8 cellular contexts compared by ENCODE assay signal in the genomic region with DNA sequence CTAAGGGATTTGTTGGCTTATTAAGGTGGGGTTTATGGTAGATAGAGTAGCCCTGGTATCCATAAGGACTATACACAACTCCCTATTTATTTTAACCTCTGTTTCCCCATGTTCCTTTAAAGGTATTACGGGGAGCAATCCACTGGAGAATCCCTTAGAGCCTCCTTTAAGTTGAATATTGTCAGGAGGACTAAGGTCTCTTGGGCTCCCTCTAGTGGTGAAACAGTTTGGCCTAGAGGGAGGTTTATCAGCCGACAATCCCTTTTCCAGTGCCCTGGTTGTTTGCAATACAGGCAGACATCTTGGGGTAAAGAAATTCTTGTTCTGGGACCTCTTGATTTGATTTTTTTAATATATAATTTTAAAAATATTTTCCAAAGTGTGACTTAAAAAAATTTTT. TPM values are rescaled to one million over a fixed set of nuclear protein-coding genes. Genes with fewer than 3 reads are reported as not detected.
DNase-seq lines count a peak whose midpoint lies in the region; ATAC-seq and TF ChIP-seq lines count a peak whose summit lies in the region.

No MANE protein-coding gene starts in this region.

- POLR2A ChIA-PET in activated CD8-positive, alpha-beta T cell treated with anti-CD3 and anti-CD28 coated beads for 36 hours (lab: Charles Lee) = no interaction called here

- H3K4me3 Mint-ChIP-seq in activated CD8-positive, alpha-beta T cell treated with anti-CD3 and anti-CD28 coated beads for 36 hours = no peak overlapping the region
- no peak overlapping the region for H3K4me3 Mint-ChIP-seq in neural crest cell

- H3K4me3 ChIP-seq in GM12865 (ENCODE audit: low read depth, low read length) (no peak overlapping the region), fibroblast of mammary gland (ENCODE audit: control insufficient read depth, low read depth, low read length) (no peak overlapping the region)

- TF ChIP-seq CTCF in GM12865 (IDR thresholded peaks at IDR 0.05; ENCODE audit: insufficient read depth, low read depth, low read length, missing control alignments) (peak; percentile 72), fibroblast of mammary gland (conservative IDR thresholded peaks at IDR 0.05; ENCODE audit: control insufficient read depth, insufficient read depth, low read depth, low read length) (peak; percentile 87), neural crest cell (conservative IDR thresholded peaks at IDR 0.05) (peak; percentile 86)
- TF ChIP-seq CTCF in activated CD8-positive, alpha-beta T cell treated with anti-CD3 and anti-CD28 coated beads for 36 hours (IDR thresholded peaks at IDR 0.05) = peak; percentile 82

- peak; percentile 70 for ATAC-seq in HG03066 (IDR thresholded peaks at IDR 0.05; ENCODE audit: low read depth, unreplicated experiment)
- peak; percentile 61 for ATAC-seq in activated CD8-positive, alpha-beta T cell treated with anti-CD3 and anti-CD28 coated beads for 36 hours

- H3K4me1 Mint-ChIP-seq in activated CD8-positive, alpha-beta T cell treated with anti-CD3 and anti-CD28 coated beads for 36 hours (ENCODE audit: low read depth) = peaks cover 26% of the 10 kb centered on the region
- no peaks in the 10 kb centered on the region for H3K4me1 Mint-ChIP-seq in neural crest cell

- no peaks in the 10 kb centered on the region for H3K9me3 Mint-ChIP-seq in activated CD8-positive, alpha-beta T cell treated with anti-CD3 and anti-CD28 coated beads for 36 hours
- peaks cover 7% of the 10 kb centered on the region for H3K9me3 Mint-ChIP-seq in neural crest cell

- intact Hi-C loops in activated CD8-positive, alpha-beta T cell treated with anti-CD3 and anti-CD28 coated beads for 36 hours (cut with micrococcal nuclease) = no loop called here

- DNase-seq in A172 (ENCODE audit: low spot score) (peak; percentile 82), GM12865 (ENCODE audit: low read depth) (peak; percentile 64), NCI-H526 treated with DMSO at 0.1 percent for 48 hours (lab: John Stamatoyannopoulos, UW) (peak; percentile 11), fibroblast of mammary gland (ENCODE audit: low read depth) (peak; percentile 71), neural crest cell (ENCODE audit: low read depth, low spot score) (peak; percentile 61), GM19240 (ENCODE audit: insufficient read length, low spot score) (no peak)
- peak; percentile 60 for DNase-seq in activated CD8-positive, alpha-beta T cell treated with anti-CD3 and anti-CD28 coated beads for 36 hours

- no peak overlapping the region for H3K27ac Mint-ChIP-seq in activated CD8-positive, alpha-beta T cell treated with anti-CD3 and anti-CD28 coated beads for 36 hours
- H3K27ac Mint-ChIP-seq in neural crest cell (ENCODE audit: unreplicated experiment) = no peak overlapping the region

- H3K27me3 Mint-ChIP-seq in activated CD8-positive, alpha-beta T cell treated with anti-CD3 and anti-CD28 coated beads for 36 hours = no peaks in the 10 kb centered on the region
- H3K27me3 Mint-ChIP-seq in neural crest cell (ENCODE audit: low read depth) = no peaks in the 10 kb centered on the region

- H3K36me3 Mint-ChIP-seq in activated CD8-positive, alpha-beta T cell treated with anti-CD3 and anti-CD28 coated beads for 36 hours (ENCODE audit: low read depth) = peaks cover 25% of the 10 kb centered on the region
- peaks cover 25% of the 10 kb centered on the region for H3K36me3 Mint-ChIP-seq in neural crest cell (ENCODE audit: low read depth)

- CTCF ChIA-PET in activated CD8-positive, alpha-beta T cell treated with anti-CD3 and anti-CD28 coated beads for 36 hours (lab: Charles Lee) = interaction anchor here (1.0 kb wide), 4 partner anchors 12 to 33 kb away, joined by 3 to 4 read pairs (median 3); no protein-coding TSS in a partner anchor

RNA-seq across cellular contexts. Expression of a gene that starts 12.9 kb away (rescaled TPM):
- total RNA-seq in A172 (2014; rRNA removed; shearing (Covaris generic)) = 117 and 159 TPM in 2 replicates
- total RNA-seq in activated CD8-positive, alpha-beta T cell treated with anti-CD3 and anti-CD28 coated beads for 36 hours = 100 to 1,000 TPM in 1 of 2 experiments, 10 to 100 TPM in 1; 84.8 to 104 TPM
- total RNA-seq in neural crest cell = 60.8 and 65.5 TPM in 2 replicates

RNA-seq across cellular contexts. Expression of a gene that starts 51.2 kb away (rescaled TPM):
- not detected in 2 replicates for total RNA-seq in A172 (2014; rRNA removed; shearing (Covaris generic))
- 1 to 10 TPM; 2.8 to 3.5 TPM for total RNA-seq in activated CD8-positive, alpha-beta T cell treated with anti-CD3 and anti-CD28 coated beads for 36 hours
- total RNA-seq in neural crest cell = 0.30 and 0.57 TPM in 2 replicates
